In genomic region chr9:125472926-125473701, GRCh38 we compare ENCODE assay signal across 10 cellular contexts.
DNase-seq lines count a peak whose midpoint lies in the region; ATAC-seq and TF ChIP-seq lines count a peak whose summit lies in the region.
"Had no signal": no experiment of that assay in that cellular context is flagged by ENCODE, and none has a peak within 500 bp of the region (broad histone marks: within the 10 kb centered on the region; RNA-seq: fewer than 3 reads in every experiment).

No MANE protein-coding gene starts in this region.

- no peaks in the 10 kb centered on the region for H3F3A ChIP-seq in PC-3 (ENCODE audit: low read length, unreplicated experiment)

- H3K9me3 ChIP-seq in PC-3 (ENCODE audit: low read length): no peaks in the 10 kb centered on the region
- no peaks in the 10 kb centered on the region for H3K9me3 ChIP-seq in osteoblast (ENCODE audit: low read depth, low read length)

- H4K20me1 ChIP-seq in PC-3 (ENCODE audit: low read length) (no peaks in the 10 kb centered on the region), osteoblast (ENCODE audit: insufficient read depth, low read length) (peaks cover 8% of the 10 kb centered on the region)

- H3K27ac ChIP-seq in PC-3 (ENCODE audit: low read length) (no peak overlapping the region), osteoblast (ENCODE audit: low read depth, low read length) (peak overlapping the region; percentile 69)

- H3K4me1 ChIP-seq in PC-3 (ENCODE audit: insufficient read depth, low read length): no peaks in the 10 kb centered on the region
- H3K4me1 ChIP-seq in osteoblast (ENCODE audit: insufficient read depth, low read length): peaks cover 29% of the 10 kb centered on the region

- no peak for TF ChIP-seq CTCF in PC-3 (conservative IDR thresholded peaks at IDR 0.05; ENCODE audit: low read depth, low read length)
- TF ChIP-seq CTCF in fibroblast of the aortic adventitia (IDR thresholded peaks at IDR 0.05; ENCODE audit: insufficient read depth, low read length): peak; percentile 37
- no peak for TF ChIP-seq CTCF in osteoblast (IDR thresholded peaks at IDR 0.05; ENCODE audit: extremely low read depth, low read depth, low read length)

- H3K36me3 ChIP-seq in PC-3 (ENCODE audit: low read depth, low read length) (no peaks in the 10 kb centered on the region), osteoblast (ENCODE audit: insufficient read depth, low read length) (peaks cover 9% of the 10 kb centered on the region)

- H3K4me3 ChIP-seq in PC-3 (ENCODE audit: low read length) (no peak overlapping the region), fibroblast of the aortic adventitia (ENCODE audit: low read depth, low read length) (no peak overlapping the region), osteoblast (ENCODE audit: insufficient read depth, low read length) (peak overlapping the region; percentile 46)

- CTCF ChIA-PET in PC-3 (lab: Charles Lee): no interaction called here

- no peak overlapping the region for H3K9ac ChIP-seq in PC-3 (ENCODE audit: low read length)

- H3K4me2 ChIP-seq in PC-3 (ENCODE audit: low read length): no peak overlapping the region
- H3K4me2 ChIP-seq in osteoblast (ENCODE audit: insufficient read depth, low read length): peak overlapping the region; percentile 77

- no peaks in the 10 kb centered on the region for H3K27me3 ChIP-seq in PC-3 (ENCODE audit: low read length)
- H3K27me3 ChIP-seq in osteoblast (ENCODE audit: insufficient read depth, low read length): no peaks in the 10 kb centered on the region

- ATAC-seq in PC-3 (peak; percentile 29; the same call in 1 of the 2 replicates), HG03135 (IDR thresholded peaks at IDR 0.05; ENCODE audit: unreplicated experiment) (no peak)

- H2AFZ ChIP-seq in PC-3 (ENCODE audit: low read length): no peak overlapping the region
- no peak overlapping the region for H2AFZ ChIP-seq in osteoblast (ENCODE audit: low read length)

- H3K79me2 ChIP-seq in PC-3 (ENCODE audit: low read length) (no peaks in the 10 kb centered on the region), osteoblast (ENCODE audit: insufficient read depth, low read length) (peaks cover 22% of the 10 kb centered on the region)

- intact Hi-C loops in PC-3 (cut with micrococcal nuclease): no loop called here

- POLR2A ChIA-PET in PC-3 (lab: Charles Lee; ENCODE audit: unreplicated experiment): no interaction called here

- DNase-seq in Caki2 (ENCODE audit: low read depth) (peak; percentile 40), PC-3 (no peak), fibroblast of the aortic adventitia (ENCODE audit: low read depth) (peak; percentile 83), osteoblast (ENCODE audit: insufficient read length, low spot score, missing footprints) (no peak), NOMO-1 treated with dmso at 0.1 percent for 144 hours (lab: John Stamatoyannopoulos, UW; ENCODE audit: unreplicated experiment) (no peak), superior temporal gyrus (ENCODE audit: extremely low spot score) (no peak), NCI-H146 treated with DMSO at 0.1 percent for 48 hours (lab: John Stamatoyannopoulos, UW; ENCODE audit: unreplicated experiment) (no peak)
- DNase-seq: NCI-H1048; stimulated activated CD4-positive, alpha-beta T cell treated with anti-CD3 and anti-CD28 coated beads, Interleukin-4, amount 100 ng/mL, for 4 hours had no signal

- no TSS peak for BruUV-seq in PC-3 (replicated peaks; lab: Mats Ljungman, UMichigan)

- H3K9me2 ChIP-seq in PC-3 (replicated peaks; ENCODE audit: low read length): no peaks in the 10 kb centered on the region

- in situ Hi-C loops in Caki2 (cut with HindIII; ENCODE audit: low pct_unique_long_range_greater_than_20kb, low sequenced_read_pairs): no loop called here

Comparison
In these comparisons a context has a peak if more than half of its experiments do, and no peak if none do; other contexts are left out.
1. DNase-seq: peak in Caki2 (single experiment) and fibroblast of the aortic adventitia (single experiment); none in PC-3 (single experiment), osteoblast (single experiment), NOMO-1 treated with dmso at 0.1 percent for 144 hours (single experiment), superior temporal gyrus (single experiment) and NCI-H146 treated with DMSO at 0.1 percent for 48 hours (single experiment).